Comparison of ENCODE assay signal across 25 cellular contexts in genomic region chr1:209109001-209109785, GRCh38.
"Had no signal": no experiment of that assay in that cellular context is flagged by ENCODE, and none has a peak within 500 bp of the region (broad histone marks: within the 10 kb centered on the region; RNA-seq: fewer than 3 reads in every experiment).

No MANE protein-coding gene starts in this region.

- H3K9me3 Mint-ChIP-seq: activated CD4-positive, alpha-beta memory T cell treated with anti-CD3 and anti-CD28 coated beads, Interleukin-2, amount 10 ng/mL, durations not matched to agents 7 days and 5 days; activated naive CD8-positive, alpha-beta T cell treated with anti-CD3 and anti-CD28 coated beads, Interleukin-2, amount 10 ng/mL, durations not matched to agents 7 days and 5 days; activated T-cell treated with anti-CD3 and anti-CD28 coated beads, Interleukin-2, amount 50 U/mL, for 72 hours; activated T-helper 2 cell treated with anti-CD3 and anti-CD28 coated beads, Interferon-gamma antibody, Interleukin-2, Interleukin-4, amounts not matched to agents 10 μg/mL and 5 μg/mL and 100 μg/mL, durations not matched to agents 14 hours and 24 hours and 36 hours had no signal

- H3K27me3 ChIP-seq: adrenal gland had no signal

- ATAC-seq: activated CD4-positive, alpha-beta T cell treated with anti-CD3 and anti-CD28 coated beads for 36 hours; activated T-cell treated with anti-CD3 and anti-CD28 coated beads, Interleukin-2, amount 50 U/mL, for 72 hours; Panc1; Right ventricle myocardium inferior had no signal

- H3K36me3 ChIP-seq: adrenal gland had no signal

- H3K4me3 Mint-ChIP-seq: activated CD4-positive, alpha-beta memory T cell treated with anti-CD3 and anti-CD28 coated beads, Interleukin-2, amount 10 ng/mL, durations not matched to agents 7 days and 5 days; activated CD4-positive, alpha-beta T cell treated with anti-CD3 and anti-CD28 coated beads for 36 hours; activated naive CD8-positive, alpha-beta T cell treated with anti-CD3 and anti-CD28 coated beads, Interleukin-2, amount 10 ng/mL, durations not matched to agents 7 days and 5 days; activated T-cell treated with anti-CD3 and anti-CD28 coated beads, Interleukin-2, amount 50 U/mL, for 72 hours had no signal

- DNase-seq: activated CD4-positive, alpha-beta memory T cell treated with anti-CD3 and anti-CD28 coated beads, Interleukin-2, amount 10 ng/mL, durations not matched to agents 7 days and 5 days; activated CD4-positive, alpha-beta T cell treated with anti-CD3 and anti-CD28 coated beads for 36 hours; activated CD4-positive, alpha-beta T cell treated with anti-CD3 and anti-CD28 coated beads, Interleukin-2, amount 50 U/mL, for 1 hour; activated naive CD4-positive, alpha-beta T cell treated with anti-CD3 and anti-CD28 coated beads, Interleukin-2, amount 50 U/mL, for 16 hours; activated naive CD8-positive, alpha-beta T cell treated with anti-CD3 and anti-CD28 coated beads, Interleukin-2, amount 10 ng/mL, durations not matched to agents 7 days and 5 days; activated T-cell treated with anti-CD3 and anti-CD28 coated beads, Interleukin-2, amount 50 U/mL, for 72 hours; adrenal gland; anterior cingulate cortex; caudate nucleus; KBM-7; NCI-H1105; NCI-H1436 treated with DMSO at 0.1 percent for 48 hours; NCI-H187 treated with DMSO at 0.1 percent for 48 hours; NCI-H2171; NCI-H2227 treated with DMSO at 0.1 percent for 48 hours; NCI-H446 treated with DMSO at 0.1 percent for 48 hours; NCI-H524 treated with DMSO at 0.1 percent for 48 hours; NCI-H774; OCI-M1; T-helper 1 cell had no signal

- H3K4me1 ChIP-seq: adrenal gland had no signal

- H3K4me3 ChIP-seq: adrenal gland, SK-N-MC had no signal

- H3K27me3 Mint-ChIP-seq: activated CD4-positive, alpha-beta memory T cell treated with anti-CD3 and anti-CD28 coated beads, Interleukin-2, amount 10 ng/mL, durations not matched to agents 7 days and 5 days had no signal

- H3K36me3 Mint-ChIP-seq: activated naive CD8-positive, alpha-beta T cell treated with anti-CD3 and anti-CD28 coated beads, Interleukin-2, amount 10 ng/mL, durations not matched to agents 7 days and 5 days had no signal

- H3K27ac ChIP-seq: adrenal gland, SK-N-MC, VCaP had no signal

- H3K27ac Mint-ChIP-seq: activated CD4-positive, alpha-beta memory T cell treated with anti-CD3 and anti-CD28 coated beads, Interleukin-2, amount 10 ng/mL, durations not matched to agents 7 days and 5 days; activated CD4-positive, alpha-beta T cell treated with anti-CD3 and anti-CD28 coated beads for 36 hours; activated naive CD8-positive, alpha-beta T cell treated with anti-CD3 and anti-CD28 coated beads, Interleukin-2, amount 10 ng/mL, durations not matched to agents 7 days and 5 days; activated T-cell treated with anti-CD3 and anti-CD28 coated beads, Interleukin-2, amount 50 U/mL, for 72 hours; activated T-helper 2 cell treated with anti-CD3 and anti-CD28 coated beads, Interferon-gamma antibody, Interleukin-2, Interleukin-4, amounts not matched to agents 10 μg/mL and 5 μg/mL and 100 μg/mL, durations not matched to agents 14 hours and 24 hours and 36 hours had no signal

- H3K9me3 ChIP-seq: adrenal gland had no signal

- H3K4me1 Mint-ChIP-seq: activated CD4-positive, alpha-beta memory T cell treated with anti-CD3 and anti-CD28 coated beads, Interleukin-2, amount 10 ng/mL, durations not matched to agents 7 days and 5 days; activated CD4-positive, alpha-beta T cell treated with anti-CD3 and anti-CD28 coated beads for 36 hours; activated naive CD8-positive, alpha-beta T cell treated with anti-CD3 and anti-CD28 coated beads, Interleukin-2, amount 10 ng/mL, durations not matched to agents 7 days and 5 days had no signal
